ENCODE assay signal across 1 cellular context in genomic region chr14:72812292-72812851, GRCh38.
A peak's percentile ranks its signal among the peaks of the same experiment; 100 is the strongest.
TF ChIP-seq lines count a peak whose summit lies in the region.

No MANE protein-coding gene starts in this region.

TF ChIP-seq in liver, 16 proteins besides CTCF, POLR2A, EP300 and RAD21 (continued from another document):
- peak; percentile 65 for TF ChIP-seq MAX (IDR thresholded peaks at IDR 0.05)
- TF ChIP-seq SP1 (IDR thresholded peaks at IDR 0.05) = peak; percentile 47
- peak; percentile 36 to 71 for TF ChIP-seq HNF4A (conservative IDR thresholded peaks at IDR 0.05)
TF ChIP-seq in liver: peak in this region for 10.
